1 cellular context compared by ENCODE assay signal in the genomic region with DNA sequence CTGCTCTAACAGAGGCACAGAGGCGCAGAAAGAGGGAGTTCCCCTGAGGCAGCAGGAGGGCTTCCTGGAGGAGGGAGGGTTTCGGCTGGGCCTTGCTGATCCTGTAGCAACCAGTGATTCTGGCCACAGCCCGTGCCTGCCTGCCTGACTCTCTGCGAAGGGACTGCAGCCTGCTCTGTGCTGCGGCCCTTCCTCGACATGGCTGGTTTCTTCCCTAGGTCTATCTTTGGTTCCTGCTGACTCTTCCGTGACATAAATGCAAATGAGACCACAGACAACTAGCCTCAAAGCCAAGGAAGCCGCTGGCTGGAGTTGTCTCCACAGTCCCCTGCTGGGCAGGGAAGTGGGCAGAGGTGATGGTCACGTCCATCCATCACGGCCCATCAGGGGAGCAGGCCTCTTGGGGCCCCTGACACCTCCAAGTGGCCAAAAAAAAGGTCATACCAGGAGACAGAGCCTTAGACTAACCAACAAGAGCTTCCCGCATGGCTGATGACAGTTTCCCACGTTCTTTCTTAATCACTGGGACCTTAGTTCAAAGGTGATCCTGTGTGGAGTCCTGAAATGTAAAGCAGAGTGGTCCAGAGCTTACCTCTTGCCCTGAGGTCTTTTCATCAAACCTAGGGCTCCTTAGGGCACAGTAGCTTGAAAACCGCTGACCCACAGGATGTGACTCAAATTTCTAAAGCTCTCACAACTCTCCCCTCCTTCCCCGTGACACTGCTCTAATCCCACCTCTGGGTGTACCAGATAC.
TF ChIP-seq lines count a peak whose summit lies in the region.

No MANE protein-coding gene starts in this region.

TF ChIP-seq in K562, 482 proteins besides CTCF, POLR2A, EP300 and RAD21 (continued from another document and continues in another):
- TF ChIP-seq, protein P1, sequence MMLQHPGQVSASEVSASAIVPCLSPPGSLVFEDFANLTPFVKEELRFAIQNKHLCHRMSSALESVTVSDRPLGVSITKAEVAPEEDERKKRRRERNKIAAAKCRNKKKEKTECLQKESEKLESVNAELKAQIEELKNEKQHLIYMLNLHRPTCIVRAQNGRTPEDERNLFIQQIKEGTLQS (IDR thresholded peaks at IDR 0.05), result peak; percentile 43; the same call in 1 of the 2 replicates
- TF ChIP-seq, protein P1 (CRISPR knock-in tag; conservative IDR thresholded peaks at IDR 0.05), result no peak
- no peak for TF ChIP-seq HNRNPUL1 (IDR thresholded peaks at IDR 0.05; ENCODE audit: low read length)
- TF ChIP-seq DIDO1 (tag; IDR thresholded peaks at IDR 0.05; ENCODE audit: low read depth), result no peak
- TF ChIP-seq YBX1 (IDR thresholded peaks at IDR 0.05), result no peak
- TF ChIP-seq, protein P2, sequence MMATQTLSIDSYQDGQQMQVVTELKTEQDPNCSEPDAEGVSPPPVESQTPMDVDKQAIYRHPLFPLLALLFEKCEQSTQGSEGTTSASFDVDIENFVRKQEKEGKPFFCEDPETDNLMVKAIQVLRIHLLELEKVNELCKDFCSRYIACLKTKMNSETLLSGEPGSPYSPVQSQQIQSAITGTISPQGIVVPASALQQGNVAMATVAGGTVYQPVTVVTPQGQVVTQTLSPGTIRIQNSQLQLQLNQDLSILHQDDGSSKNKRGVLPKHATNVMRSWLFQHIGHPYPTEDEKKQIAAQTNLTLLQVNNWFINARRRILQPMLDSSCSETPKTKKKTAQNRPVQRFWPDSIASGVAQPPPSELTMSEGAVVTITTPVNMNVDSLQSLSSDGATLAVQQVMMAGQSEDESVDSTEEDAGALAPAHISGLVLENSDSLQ (IDR thresholded peaks at IDR 0.05), result peak; percentile 13; the same call in 1 of the 2 replicates
- TF ChIP-seq ADNP (tag; IDR thresholded peaks at IDR 0.05), result no peak
- no peak for TF ChIP-seq KDM2B (CRISPR knock-in tag; IDR thresholded peaks at IDR 0.05)
- TF ChIP-seq ZNF445 (CRISPR knock-in tag; IDR thresholded peaks at IDR 0.05; ENCODE audit: low read depth), result peak; percentile 11; the same call in 1 of the 2 replicates
- no peak for TF ChIP-seq RAD51 (IDR thresholded peaks at IDR 0.05; ENCODE audit: borderline replicate concordance, low read depth)
- TF ChIP-seq EZH2 (IDR thresholded peaks at IDR 0.05; ENCODE audit: borderline replicate concordance, low read depth, low read length), result no peak
- TF ChIP-seq, protein P3, sequence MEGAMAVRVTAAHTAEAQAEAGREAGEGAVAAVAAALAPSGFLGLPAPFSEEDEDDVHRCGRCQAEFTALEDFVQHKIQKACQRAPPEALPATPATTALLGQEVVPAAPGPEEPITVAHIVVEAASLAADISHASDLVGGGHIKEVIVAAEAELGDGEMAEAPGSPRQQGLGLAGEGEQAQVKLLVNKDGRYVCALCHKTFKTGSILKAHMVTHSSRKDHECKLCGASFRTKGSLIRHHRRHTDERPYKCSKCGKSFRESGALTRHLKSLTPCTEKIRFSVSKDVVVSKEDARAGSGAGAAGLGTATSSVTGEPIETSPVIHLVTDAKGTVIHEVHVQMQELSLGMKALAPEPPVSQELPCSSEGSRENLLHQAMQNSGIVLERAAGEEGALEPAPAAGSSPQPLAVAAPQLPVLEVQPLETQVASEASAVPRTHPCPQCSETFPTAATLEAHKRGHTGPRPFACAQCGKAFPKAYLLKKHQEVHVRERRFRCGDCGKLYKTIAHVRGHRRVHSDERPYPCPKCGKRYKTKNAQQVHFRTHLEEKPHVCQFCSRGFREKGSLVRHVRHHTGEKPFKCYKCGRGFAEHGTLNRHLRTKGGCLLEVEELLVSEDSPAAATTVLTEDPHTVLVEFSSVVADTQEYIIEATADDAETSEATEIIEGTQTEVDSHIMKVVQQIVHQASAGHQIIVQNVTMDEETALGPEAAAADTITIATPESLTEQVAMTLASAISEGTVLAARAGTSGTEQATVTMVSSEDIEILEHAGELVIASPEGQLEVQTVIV (CRISPR knock-in tag; IDR thresholded peaks at IDR 0.05; ENCODE audit: borderline replicate concordance), result no peak
- TF ChIP-seq, protein P4, sequence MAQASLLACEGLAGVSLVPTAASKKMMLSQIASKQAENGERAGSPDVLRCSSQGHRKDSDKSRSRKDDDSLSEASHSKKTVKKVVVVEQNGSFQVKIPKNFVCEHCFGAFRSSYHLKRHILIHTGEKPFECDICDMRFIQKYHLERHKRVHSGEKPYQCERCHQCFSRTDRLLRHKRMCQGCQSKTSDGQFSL (CRISPR knock-in tag; IDR thresholded peaks at IDR 0.05), result no peak
- TF ChIP-seq, protein P4 (tag; IDR thresholded peaks at IDR 0.05), result no peak
- TF ChIP-seq PTRF (tag; IDR thresholded peaks at IDR 0.05), result no peak
- no peak for TF ChIP-seq ILF3 (IDR thresholded peaks at IDR 0.05; ENCODE audit: borderline replicate concordance)
- TF ChIP-seq, protein P5, sequence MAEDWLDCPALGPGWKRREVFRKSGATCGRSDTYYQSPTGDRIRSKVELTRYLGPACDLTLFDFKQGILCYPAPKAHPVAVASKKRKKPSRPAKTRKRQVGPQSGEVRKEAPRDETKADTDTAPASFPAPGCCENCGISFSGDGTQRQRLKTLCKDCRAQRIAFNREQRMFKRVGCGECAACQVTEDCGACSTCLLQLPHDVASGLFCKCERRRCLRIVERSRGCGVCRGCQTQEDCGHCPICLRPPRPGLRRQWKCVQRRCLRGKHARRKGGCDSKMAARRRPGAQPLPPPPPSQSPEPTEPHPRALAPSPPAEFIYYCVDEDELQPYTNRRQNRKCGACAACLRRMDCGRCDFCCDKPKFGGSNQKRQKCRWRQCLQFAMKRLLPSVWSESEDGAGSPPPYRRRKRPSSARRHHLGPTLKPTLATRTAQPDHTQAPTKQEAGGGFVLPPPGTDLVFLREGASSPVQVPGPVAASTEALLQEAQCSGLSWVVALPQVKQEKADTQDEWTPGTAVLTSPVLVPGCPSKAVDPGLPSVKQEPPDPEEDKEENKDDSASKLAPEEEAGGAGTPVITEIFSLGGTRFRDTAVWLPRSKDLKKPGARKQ (CRISPR knock-in tag; IDR thresholded peaks at IDR 0.05), result no peak
- no peak for TF ChIP-seq MCM7 (IDR thresholded peaks at IDR 0.05)
- peak; percentile 61; the same call in 1 of the 2 replicates for TF ChIP-seq SMAD4 (CRISPR knock-in tag; conservative IDR thresholded peaks at IDR 0.05)
- TF ChIP-seq PURB (CRISPR knock-in tag; IDR thresholded peaks at IDR 0.05; ENCODE audit: low read depth), result no peak
- TF ChIP-seq CBFA2T3 (IDR thresholded peaks at IDR 0.05), result no peak
- TF ChIP-seq, protein P6, sequence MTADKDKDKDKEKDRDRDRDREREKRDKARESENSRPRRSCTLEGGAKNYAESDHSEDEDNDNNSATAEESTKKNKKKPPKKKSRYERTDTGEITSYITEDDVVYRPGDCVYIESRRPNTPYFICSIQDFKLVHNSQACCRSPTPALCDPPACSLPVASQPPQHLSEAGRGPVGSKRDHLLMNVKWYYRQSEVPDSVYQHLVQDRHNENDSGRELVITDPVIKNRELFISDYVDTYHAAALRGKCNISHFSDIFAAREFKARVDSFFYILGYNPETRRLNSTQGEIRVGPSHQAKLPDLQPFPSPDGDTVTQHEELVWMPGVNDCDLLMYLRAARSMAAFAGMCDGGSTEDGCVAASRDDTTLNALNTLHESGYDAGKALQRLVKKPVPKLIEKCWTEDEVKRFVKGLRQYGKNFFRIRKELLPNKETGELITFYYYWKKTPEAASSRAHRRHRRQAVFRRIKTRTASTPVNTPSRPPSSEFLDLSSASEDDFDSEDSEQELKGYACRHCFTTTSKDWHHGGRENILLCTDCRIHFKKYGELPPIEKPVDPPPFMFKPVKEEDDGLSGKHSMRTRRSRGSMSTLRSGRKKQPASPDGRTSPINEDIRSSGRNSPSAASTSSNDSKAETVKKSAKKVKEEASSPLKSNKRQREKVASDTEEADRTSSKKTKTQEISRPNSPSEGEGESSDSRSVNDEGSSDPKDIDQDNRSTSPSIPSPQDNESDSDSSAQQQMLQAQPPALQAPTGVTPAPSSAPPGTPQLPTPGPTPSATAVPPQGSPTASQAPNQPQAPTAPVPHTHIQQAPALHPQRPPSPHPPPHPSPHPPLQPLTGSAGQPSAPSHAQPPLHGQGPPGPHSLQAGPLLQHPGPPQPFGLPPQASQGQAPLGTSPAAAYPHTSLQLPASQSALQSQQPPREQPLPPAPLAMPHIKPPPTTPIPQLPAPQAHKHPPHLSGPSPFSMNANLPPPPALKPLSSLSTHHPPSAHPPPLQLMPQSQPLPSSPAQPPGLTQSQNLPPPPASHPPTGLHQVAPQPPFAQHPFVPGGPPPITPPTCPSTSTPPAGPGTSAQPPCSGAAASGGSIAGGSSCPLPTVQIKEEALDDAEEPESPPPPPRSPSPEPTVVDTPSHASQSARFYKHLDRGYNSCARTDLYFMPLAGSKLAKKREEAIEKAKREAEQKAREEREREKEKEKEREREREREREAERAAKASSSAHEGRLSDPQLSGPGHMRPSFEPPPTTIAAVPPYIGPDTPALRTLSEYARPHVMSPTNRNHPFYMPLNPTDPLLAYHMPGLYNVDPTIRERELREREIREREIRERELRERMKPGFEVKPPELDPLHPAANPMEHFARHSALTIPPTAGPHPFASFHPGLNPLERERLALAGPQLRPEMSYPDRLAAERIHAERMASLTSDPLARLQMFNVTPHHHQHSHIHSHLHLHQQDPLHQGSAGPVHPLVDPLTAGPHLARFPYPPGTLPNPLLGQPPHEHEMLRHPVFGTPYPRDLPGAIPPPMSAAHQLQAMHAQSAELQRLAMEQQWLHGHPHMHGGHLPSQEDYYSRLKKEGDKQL (CRISPR knock-in tag; IDR thresholded peaks at IDR 0.05; ENCODE audit: borderline replicate concordance), result no peak
- no peak for TF ChIP-seq NFATC3 (IDR thresholded peaks at IDR 0.05)
- TF ChIP-seq, protein P7, sequence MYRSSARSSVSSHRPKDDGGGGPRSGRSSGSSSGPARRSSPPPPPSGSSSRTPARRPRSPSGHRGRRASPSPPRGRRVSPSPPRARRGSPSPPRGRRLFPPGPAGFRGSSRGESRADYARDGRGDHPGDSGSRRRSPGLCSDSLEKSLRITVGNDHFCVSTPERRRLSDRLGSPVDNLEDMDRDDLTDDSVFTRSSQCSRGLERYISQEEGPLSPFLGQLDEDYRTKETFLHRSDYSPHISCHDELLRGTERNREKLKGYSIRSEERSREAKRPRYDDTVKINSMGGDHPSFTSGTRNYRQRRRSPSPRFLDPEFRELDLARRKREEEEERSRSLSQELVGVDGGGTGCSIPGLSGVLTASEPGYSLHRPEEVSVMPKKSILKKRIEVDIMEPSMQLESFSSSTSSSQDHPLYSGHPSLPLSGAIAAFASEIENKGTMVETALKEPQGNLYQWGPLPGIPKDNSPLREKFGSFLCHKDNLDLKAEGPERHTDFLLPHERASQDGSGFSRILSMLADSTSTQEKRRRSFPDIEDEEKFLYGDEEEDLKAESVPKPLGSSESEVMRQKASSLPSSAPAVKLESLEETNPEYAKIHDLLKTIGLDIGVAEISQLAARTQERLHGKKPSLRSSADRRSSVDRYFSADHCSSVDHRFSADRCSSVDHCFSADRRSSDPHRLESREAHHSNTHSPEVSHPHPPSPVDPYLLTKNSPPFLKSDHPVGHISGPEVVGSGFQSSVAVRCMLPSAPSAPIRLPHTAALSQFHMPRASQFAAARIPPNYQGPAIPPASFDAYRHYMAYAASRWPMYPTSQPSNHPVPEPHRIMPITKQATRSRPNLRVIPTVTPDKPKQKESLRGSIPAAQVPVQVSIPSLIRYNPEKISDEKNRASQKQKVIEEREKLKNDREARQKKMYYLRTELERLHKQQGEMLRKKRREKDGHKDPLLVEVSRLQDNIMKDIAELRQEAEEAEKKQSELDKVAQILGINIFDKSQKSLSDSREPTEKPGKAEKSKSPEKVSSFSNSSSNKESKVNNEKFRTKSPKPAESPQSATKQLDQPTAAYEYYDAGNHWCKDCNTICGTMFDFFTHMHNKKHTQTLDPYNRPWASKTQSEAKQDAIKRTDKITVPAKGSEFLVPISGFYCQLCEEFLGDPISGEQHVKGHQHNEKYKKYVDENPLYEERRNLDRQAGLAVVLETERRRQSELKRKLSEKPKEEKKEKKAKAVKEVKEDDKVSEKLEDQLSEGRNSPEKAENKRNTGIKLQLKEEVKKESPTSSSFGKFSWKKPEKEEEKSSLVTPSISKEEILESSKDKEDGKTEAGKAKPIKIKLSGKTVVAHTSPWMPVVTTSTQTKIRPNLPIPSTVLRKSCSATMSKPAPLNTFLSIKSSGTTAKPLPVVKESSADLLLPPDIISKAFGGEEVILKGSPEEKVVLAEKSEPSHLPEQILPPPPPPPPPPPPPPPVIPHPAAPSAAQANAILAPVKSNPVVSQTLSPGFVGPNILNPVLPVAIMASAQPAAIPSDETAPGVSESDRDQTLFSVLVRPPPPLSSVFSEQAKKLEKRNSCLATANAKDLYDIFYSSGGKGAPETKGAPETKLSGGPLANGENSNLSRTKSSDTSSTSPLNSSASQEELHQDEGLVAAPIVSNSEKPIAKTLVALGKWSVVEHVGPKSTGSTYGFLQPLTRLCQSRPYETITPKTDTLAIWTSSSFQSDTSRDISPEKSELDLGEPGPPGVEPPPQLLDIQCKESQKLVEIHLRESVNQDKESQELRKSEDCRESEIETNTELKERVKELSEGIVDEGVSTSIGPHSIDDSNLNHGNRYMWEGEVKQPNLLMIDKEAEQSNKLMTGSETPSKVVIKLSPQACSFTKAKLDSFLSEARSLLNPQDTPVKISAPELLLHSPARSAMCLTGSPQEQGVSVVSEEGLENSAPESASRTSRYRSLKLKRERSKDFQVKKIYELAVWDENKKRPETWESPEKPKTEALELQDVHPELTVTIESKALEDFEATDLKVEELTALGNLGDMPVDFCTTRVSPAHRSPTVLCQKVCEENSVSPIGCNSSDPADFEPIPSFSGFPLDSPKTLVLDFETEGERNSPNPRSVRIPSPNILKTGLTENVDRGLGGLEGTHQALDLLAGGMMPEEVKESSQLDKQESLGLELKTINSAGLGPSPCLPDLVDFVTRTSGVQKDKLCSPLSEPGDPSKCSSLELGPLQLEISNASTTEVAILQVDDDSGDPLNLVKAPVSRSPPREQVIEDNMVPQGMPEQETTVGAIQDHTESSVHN (IDR thresholded peaks at IDR 0.05; ENCODE audit: borderline replicate concordance in 1 of 2, low read depth in 1 of 2), result no peak
